16 cellular contexts compared by ENCODE assay signal in genomic region chr6:72418495-72418894, GRCh38.
DNase-seq lines count a peak whose midpoint lies in the region; ATAC-seq, FAIRE-seq and TF ChIP-seq lines count a peak whose summit lies in the region.
"Had no signal": no experiment of that assay in that cellular context is flagged by ENCODE, and none has a peak within 500 bp of the region (broad histone marks: within the 10 kb centered on the region; RNA-seq: fewer than 3 reads in every experiment).

No MANE protein-coding gene starts in this region.

- H3K18ac ChIP-seq in mesenchymal stem cell (ENCODE audit: low read depth in 1 of 2, low read length in 2 of 2), result no peak overlapping the region

- H2AK5ac ChIP-seq in mesenchymal stem cell (ENCODE audit: low read length, severe bottlenecking), result no peak overlapping the region

- no peaks in the 10 kb centered on the region for H3K79me1 ChIP-seq in mesenchymal stem cell (replicated peaks; ENCODE audit: low read length, poor library complexity, severe bottlenecking)

- H2BK15ac ChIP-seq in mesenchymal stem cell (ENCODE audit: low read depth, poor library complexity, severe bottlenecking), result no peak overlapping the region

- H4K8ac ChIP-seq in mesenchymal stem cell (ENCODE audit: low read length), result peak overlapping the region; percentile 63

- H2AFZ ChIP-seq in mesenchymal stem cell (ENCODE audit: low read depth, low read length), result no peak overlapping the region

- H3K4ac ChIP-seq in mesenchymal stem cell (ENCODE audit: low read depth in 1 of 2, low read length in 2 of 2), result no peak overlapping the region

- no peak overlapping the region for H3K23ac ChIP-seq in mesenchymal stem cell (ENCODE audit: low read length in 2 of 2)

- H2BK12ac ChIP-seq in mesenchymal stem cell (ENCODE audit: low read length in 2 of 2), result no peak overlapping the region

- H3K36me3 ChIP-seq in bronchial epithelial cell (ENCODE audit: control insufficient read depth, insufficient read depth, low read length), result no peaks in the 10 kb centered on the region
- no peaks in the 10 kb centered on the region for H3K36me3 ChIP-seq in mesenchymal stem cell (ENCODE audit: control insufficient read depth in 1 of 2, insufficient read depth in 2 of 2, low read depth in 1 of 2, low read length in 2 of 2)
- no peaks in the 10 kb centered on the region for H3K36me3 ChIP-seq in colonic mucosa
- H3K36me3 ChIP-seq: BE2C, esophagus squamous epithelium had no signal

- FAIRE-seq in bronchial epithelial cell (lab: Jason Lieb, UNC), result peak; percentile 73

- no peak overlapping the region for H2BK5ac ChIP-seq in mesenchymal stem cell (ENCODE audit: low read depth, low read length, poor library complexity, severe bottlenecking)

- TF ChIP-seq CTCF in bronchial epithelial cell (IDR thresholded peaks at IDR 0.05; ENCODE audit: insufficient read depth, low read length, severe bottlenecking) (no peak), colonic mucosa (IDR thresholded peaks at IDR 0.05) (no peak)

- H3K4me1 ChIP-seq in mesenchymal stem cell (ENCODE audit: control insufficient read depth, insufficient read depth, low read depth, low read length), result no peaks in the 10 kb centered on the region
- H3K4me1 ChIP-seq in colonic mucosa, result no peaks in the 10 kb centered on the region
- H3K4me1 ChIP-seq: BE2C had no signal

- H3K27ac ChIP-seq in mesenchymal stem cell (ENCODE audit: low read length, poor library complexity, severe bottlenecking), result no peak overlapping the region
- H3K27ac ChIP-seq in colonic mucosa, result no peak overlapping the region
- H3K27ac ChIP-seq: esophagus squamous epithelium had no signal

- H3K27me3 ChIP-seq in bronchial epithelial cell (ENCODE audit: control insufficient read depth, insufficient read depth, low read length) (no peaks in the 10 kb centered on the region), mesenchymal stem cell (ENCODE audit: control insufficient read depth in 1 of 2, insufficient read depth in 1 of 2, low read length in 2 of 2) (peaks cover 4 to 5% of the 10 kb centered on the region in 2 experiments), colonic mucosa (no peaks in the 10 kb centered on the region)
- H3K27me3 ChIP-seq: BE2C had no signal

- H3K14ac ChIP-seq in mesenchymal stem cell (ENCODE audit: low read length in 2 of 2), result no peak overlapping the region

- H2BK120ac ChIP-seq in mesenchymal stem cell (ENCODE audit: low read depth, low read length), result no peak overlapping the region

- intact Hi-C loops in colonic mucosa (cut with DNase I), result no loop called here

- no peak overlapping the region for H3K9ac ChIP-seq in mesenchymal stem cell (ENCODE audit: low read length)
- H3K9ac ChIP-seq in colonic mucosa (ENCODE audit: low read depth in 2 of 2, low read length in 2 of 2), result no peak overlapping the region

- no peak overlapping the region for H3K4me3 ChIP-seq in bronchial epithelial cell (ENCODE audit: low read depth, low read length)
- H3K4me3 ChIP-seq in mesenchymal stem cell (ENCODE audit: insufficient read depth in 1 of 2, low read depth in 1 of 2, low read length in 2 of 2), result no peak overlapping the region
- no peak overlapping the region for H3K4me3 ChIP-seq in colonic mucosa
- H3K4me3 ChIP-seq: esophagus squamous epithelium had no signal

- DNase-seq in AG08395 (ENCODE audit: low spot score), result peak; percentile 78
- peak; percentile 69 for DNase-seq in HT1080 (ENCODE audit: low read depth)
- peak; percentile 50 for DNase-seq in bronchial epithelial cell (ENCODE audit: low read depth)
- peak; percentile 61 for DNase-seq in mesenchymal stem cell
- DNase-seq in SK-N-DZ (ENCODE audit: low spot score), result no peak
- DNase-seq in NCI-H2081 treated with DMSO at 0.1 percent for 48 hours (lab: John Stamatoyannopoulos, UW), result no peak
- no peak for DNase-seq in colonic mucosa
- DNase-seq: activated CD4-positive, CD25-positive, alpha-beta regulatory T cell; activated T-cell treated with anti-CD3 and anti-CD28 coated beads, Interleukin-2, amount 50 U/mL, for 24 hours; BE2C; esophagus squamous epithelium; left colon; NCI-H345; substantia nigra had no signal

- no peak overlapping the region for H4K91ac ChIP-seq in mesenchymal stem cell (ENCODE audit: low read length)

- no peak for ATAC-seq in HG03025 (IDR thresholded peaks at IDR 0.05; ENCODE audit: low FRiP score, unreplicated experiment)
- ATAC-seq: left colon, Right ventricle myocardium inferior had no signal

- WGBS in mesenchymal stem cell, result 66% methylated on average over 5 of the region's 5 CpGs

- H3K4me2 ChIP-seq in mesenchymal stem cell (ENCODE audit: low read length, poor library complexity, severe bottlenecking), result no peak overlapping the region

- H3K9me3 ChIP-seq in mesenchymal stem cell (ENCODE audit: control insufficient read depth, low read length) (no peaks in the 10 kb centered on the region), colonic mucosa (no peaks in the 10 kb centered on the region)
- H3K9me3 ChIP-seq: BE2C, esophagus squamous epithelium had no signal

Comparison
In these comparisons a context has a peak if more than half of its experiments do, and no peak if none do; other contexts are left out.
1. DNase-seq: peak in AG08395 (single experiment), HT1080 (single experiment), bronchial epithelial cell (single experiment) and mesenchymal stem cell (single experiment); none in SK-N-DZ (single experiment), NCI-H2081 treated with DMSO at 0.1 percent for 48 hours (single experiment) and colonic mucosa (single experiment).